In the genomic region with DNA sequence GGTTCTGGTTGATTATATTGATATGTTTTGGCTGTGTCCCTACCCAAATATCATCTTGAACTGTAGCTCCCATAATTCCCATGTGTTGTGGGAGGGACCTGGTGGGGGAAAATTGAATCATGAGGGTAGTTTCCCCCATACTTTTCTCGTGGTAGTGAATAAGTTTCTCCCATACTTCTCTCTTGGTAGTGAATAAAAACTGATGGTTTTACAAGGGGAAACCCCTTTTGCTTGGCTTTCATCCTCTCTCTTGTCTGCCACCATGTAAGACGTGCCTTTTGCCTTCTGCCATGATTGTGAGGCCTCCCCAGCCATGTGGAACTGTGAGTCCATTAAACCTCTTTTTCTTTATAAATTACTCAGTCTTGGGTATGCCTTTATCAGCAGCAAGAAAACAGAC, we compare ENCODE assay signal across 1 cellular context. TPM values are rescaled to one million over a fixed set of nuclear protein-coding genes. Genes with fewer than 3 reads are reported as not detected.
"Had no signal": no experiment of that assay in that cellular context is flagged by ENCODE, and none has a peak within 500 bp of the region (broad histone marks: within the 10 kb centered on the region; RNA-seq: fewer than 3 reads in every experiment).

No MANE protein-coding gene starts in this region.

RNA-seq across cellular contexts. Expression of a gene that starts 13.7 kb away (rescaled TPM):
- total RNA-seq: ascending aorta had no signal
